In genomic region chrX:66200855-66201795, GRCh38 we compare ENCODE assay signal across 7 cellular contexts. TPM values are rescaled to one million over a fixed set of nuclear protein-coding genes. Genes with fewer than 3 reads are reported as not detected.
DNase-seq lines count a peak whose midpoint lies in the region; ATAC-seq, FAIRE-seq and TF ChIP-seq lines count a peak whose summit lies in the region.

No MANE protein-coding gene starts in this region.

- H3K4me2 ChIP-seq in K562 (ENCODE audit: insufficient read depth, low read length), result no peak overlapping the region

- H3K4me1 Mint-ChIP-seq in nephron, result no peaks in the 10 kb centered on the region

- H3K9me3 ChIP-seq in K562 (replicated peaks; ENCODE audit: control insufficient read depth, insufficient read depth, low read depth, low read length), result no peaks in the 10 kb centered on the region; the same call in 1 of the 2 replicates

- peak; percentile 20 to 28; a peak in 3 of 4 replicates for TF ChIP-seq RAD21 in K562 (CRISPR knock-in tag; conservative IDR thresholded peaks at IDR 0.05 in 1 of 2, IDR thresholded peaks at IDR 0.05 in 1 of 2)

- BruUV-seq in K562 (replicated peaks; lab: Mats Ljungman, UMichigan), result no TSS peak

- no peaks in the 10 kb centered on the region for H3K4me1 ChIP-seq in K562 (replicated peaks in 1 of 2; ENCODE audit: control insufficient read depth in 2 of 2, insufficient read depth in 2 of 2, low read length in 2 of 2)

- TF ChIP-seq EP300 in K562 (IDR thresholded peaks at IDR 0.05; ENCODE audit: low read length), result no peak

- POLR2A ChIA-PET in K562 (lab: Yijun Ruan, JAX), result interaction anchor here (0.8 kb wide), 1 partner anchor 180 kb away, joined by 3 read pairs; no protein-coding TSS in a partner anchor

- no peaks in the 10 kb centered on the region for H3K27me3 ChIP-seq in K562 (ENCODE audit: control insufficient read depth in 2 of 2, insufficient read depth in 2 of 2, low read length in 2 of 2)

- no peak for FAIRE-seq in K562 (lab: Jason Lieb, UNC)

- ATAC-seq in K562 (peak; percentile 47; the same call in 1 of the 3 replicates), GM18870 (IDR thresholded peaks at IDR 0.05; ENCODE audit: unreplicated experiment) (no peak), GM19467 (IDR thresholded peaks at IDR 0.05; ENCODE audit: unreplicated experiment) (no peak), HG02840 (IDR thresholded peaks at IDR 0.05; ENCODE audit: low FRiP score, unreplicated experiment) (no peak)

- H4K20me1 ChIP-seq in K562 (replicated peaks; ENCODE audit: control insufficient read depth, insufficient read depth, low read length), result no peaks in the 10 kb centered on the region

- no peak overlapping the region for H3K4me3 Mint-ChIP-seq in nephron

- H3K27ac Mint-ChIP-seq in nephron, result peak overlapping the region in 1 of 3 experiments; percentile 14

- H3K4me3 ChIP-seq in GM12864 (ENCODE audit: low read depth, low read length) (no peak overlapping the region), K562 (no peak overlapping the region)

- intact Hi-C loops in K562 (cut with micrococcal nuclease), result loop anchor here (2.0 to 10.0 kb wide), 2 partner anchors 204 to 528 kb away; no protein-coding TSS in a partner anchor

- 36% methylated on average over 4 of the region's 5 CpGs for WGBS in K562 (ENCODE audit: insufficient coverage, low coverage, missing lambda C conversion rate)

- no peaks in the 10 kb centered on the region for H3K9me3 Mint-ChIP-seq in nephron

- H3K79me2 ChIP-seq in K562 (ENCODE audit: control insufficient read depth, insufficient read depth, low read length), result no peaks in the 10 kb centered on the region

- no peak overlapping the region for H3K27ac ChIP-seq in K562 (ENCODE audit: extremely low read depth, low read depth, low read length)

- peaks cover 85% of the 10 kb centered on the region; the same call in 2 of the 3 replicates for H3K36me3 ChIP-seq in K562 (ENCODE audit: control insufficient read depth, insufficient read depth, low read length)

- no peak overlapping the region for H2AFZ ChIP-seq in K562 (ENCODE audit: low read depth, low read length)

- no peak for TF ChIP-seq POLR2A in K562 (conservative IDR thresholded peaks at IDR 0.05)

- CTCF ChIA-PET in K562 (lab: Yijun Ruan, JAX; ENCODE audit: low intra/inter-chr PET ratio), result no interaction called here

- peaks cover 35% of the 10 kb centered on the region for H3K36me3 Mint-ChIP-seq in nephron (ENCODE audit: low read depth)

- in situ Hi-C loops in K562 (cut with MboI), result no loop called here

- no peak overlapping the region for H3K9ac ChIP-seq in K562 (ENCODE audit: insufficient read depth in 1 of 2, low read depth in 2 of 2, low read length in 2 of 2)

- no peaks in the 10 kb centered on the region for H3K9me1 ChIP-seq in K562 (ENCODE audit: control insufficient read depth, insufficient read depth, low read length)

- DNase-seq in GM12864 (ENCODE audit: low read depth) (no peak), HT-29 (ENCODE audit: low spot score) (peak; percentile 40), K562 (ENCODE audit: extremely low read depth in 1 of 4, low spot score in 3 of 4) (no peak)

- TF ChIP-seq CTCF in GM12864 (IDR thresholded peaks at IDR 0.05; ENCODE audit: low read depth, low read length, missing control alignments) (peak; percentile 20), K562 (IDR thresholded peaks at IDR 0.05 in 2 of 3, conservative IDR thresholded peaks at IDR 0.05 in 1 of 3; ENCODE audit: insufficient read depth in 2 of 3, low read depth in 1 of 3, low read length in 3 of 3) (peak in 1 of 3 experiments; percentile 42; a peak in 2 of 6 replicates), nephron (IDR thresholded peaks at IDR 0.05; ENCODE audit: unreplicated experiment in 3 of 3) (peak in 2 of 3 experiments; percentile 14 to 27)

- H3K27me3 Mint-ChIP-seq in nephron (ENCODE audit: low read depth), result no peaks in the 10 kb centered on the region

TF ChIP-seq in K562, 482 proteins besides CTCF, POLR2A, EP300 and RAD21 (continues in another document):
- TF ChIP-seq CHAMP1 (IDR thresholded peaks at IDR 0.05), result no peak
- TF ChIP-seq ZNF609 (CRISPR knock-in tag; IDR thresholded peaks at IDR 0.05; ENCODE audit: borderline replicate concordance), result no peak
- TF ChIP-seq CREB3L1 (IDR thresholded peaks at IDR 0.05; ENCODE audit: borderline replicate concordance, low read depth), result no peak
- no peak for TF ChIP-seq ZNF445 (CRISPR knock-in tag; IDR thresholded peaks at IDR 0.05; ENCODE audit: low read depth)
- no peak for TF ChIP-seq C11orf30 (IDR thresholded peaks at IDR 0.05; ENCODE audit: low read depth)

RNA-seq across cellular contexts. Expression of gene HEPH, which starts 37.1 kb away (rescaled TPM):
- total RNA-seq in HT-29 (2014; rRNA removed; shearing (Covaris generic)), result 17.7 and 22.1 TPM in 2 replicates
- total RNA-seq in K562 (2011; cell fraction: chromatin; rRNA removed; ENCODE audit: low replicate concordance), result 131 and 171 TPM in 2 replicates
- total RNA-seq in K562 (2011; cell fraction: nucleolus; rRNA removed), result 116 and 131 TPM in 2 replicates
- 117 and 125 TPM in 2 replicates for total RNA-seq in K562 (2011; cell fraction: nucleoplasm; rRNA removed)
- total RNA-seq in K562 (2014; rRNA removed), result 40.5 and 42.2 TPM in 2 replicates
- 42.9 and 46.4 TPM in 2 replicates for total RNA-seq in K562 (2014; rRNA removed; fragmentation: Illumina TruSeq; extraction: Trizol)
- 29.1 and 32.7 TPM in 2 replicates for total RNA-seq in K562 (2015; rRNA removed; fragmentation: Illumina TruSeq; extraction: Trizol)
- total RNA-seq in K562 (2021), result 51.8 and 55.8 TPM in 2 replicates
- polyA plus RNA-seq in K562 (2011; rRNA removed), result 67.6 and 116 TPM in 2 replicates
- polyA plus RNA-seq in K562 (2011; cell fraction: cytosol; rRNA removed), result 38.2 and 65.7 TPM in 2 replicates
- 145 and 157 TPM in 2 replicates for polyA plus RNA-seq in K562 (2011; cell fraction: nucleus; rRNA removed)
- polyA plus RNA-seq in K562 (2012), result 36.5 and 56.1 TPM in 2 replicates
- 39.5 and 44.6 TPM in 2 replicates for polyA plus RNA-seq in K562 (2014; fragmentation: Illumina TruSeq; extraction: Trizol)
- 10 to 100 TPM; 22.4 to 46.9 TPM for polyA plus RNA-seq in K562 (2014; fragmentation: Nextera tagmentation; extraction: Ambion mirVana)
- 27.5 and 30.2 TPM in 2 replicates for polyA plus RNA-seq in K562 (2014; rRNA removed)
- 114 and 202 TPM in 2 replicates for polyA minus RNA-seq in K562 (2011; rRNA and poly(A)+ RNA removed)
- 42.9 and 62.4 TPM in 2 replicates for polyA minus RNA-seq in K562 (2011; cell fraction: cytosol; rRNA and poly(A)+ RNA removed)
- polyA minus RNA-seq in K562 (2011; cell fraction: nucleus; rRNA and poly(A)+ RNA removed), result 93.2 and 145 TPM in 2 replicates
